In the genomic region with DNA sequence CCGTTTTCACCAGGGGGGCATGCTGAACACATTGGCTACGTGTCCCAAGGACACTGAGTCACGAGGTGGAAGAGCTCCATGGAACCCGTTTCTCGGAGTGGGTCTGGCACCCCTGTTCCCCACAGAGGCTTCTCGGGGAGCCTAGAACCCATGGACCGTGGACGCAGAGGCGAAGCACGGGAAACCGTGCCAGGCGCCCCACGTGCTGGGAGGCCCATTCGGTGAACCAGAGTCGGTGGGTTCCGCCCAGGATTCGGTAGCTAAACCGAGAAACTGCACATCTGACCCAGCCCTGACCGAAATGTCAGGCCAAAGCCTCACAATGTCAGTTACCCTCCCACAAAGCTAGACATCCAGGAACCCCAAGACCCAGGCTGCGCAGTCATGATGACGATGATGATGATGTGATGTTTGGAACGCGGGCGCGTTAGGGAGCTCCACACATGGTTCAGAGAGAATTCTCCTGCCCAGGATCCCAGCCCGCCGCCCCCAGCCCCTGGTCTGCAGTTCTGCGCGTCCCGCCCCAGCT, we compare ENCODE assay signal across 8 cellular contexts. TPM values are rescaled to one million over a fixed set of nuclear protein-coding genes. Genes with fewer than 3 reads are reported as not detected.
DNase-seq lines count a peak whose midpoint lies in the region; ATAC-seq and TF ChIP-seq lines count a peak whose summit lies in the region.

No MANE protein-coding gene starts in this region.

- WGBS in adipose tissue, 3 donors: 1 to 9% (median 1%) methylated on average over 30 of the region's 30 CpGs

- peak overlapping the region; percentile 86 for H3K4me3 ChIP-seq in BLaER1
- H3K4me3 ChIP-seq in KMS-11 (IDR thresholded peaks at IDR 0.05; ENCODE audit: insufficient read depth, low read depth, low read length): peak overlapping the region; percentile 49
- H3K4me3 ChIP-seq in right atrium auricular region: peak overlapping the region; percentile 75 to 85
- H3K4me3 ChIP-seq in retinal pigment epithelial cell (ENCODE audit: low read length): peak overlapping the region; percentile 90

- H4K20me1 ChIP-seq in BLaER1: no peaks in the 10 kb centered on the region
- no peaks in the 10 kb centered on the region for H4K20me1 ChIP-seq in KMS-11 (ENCODE audit: insufficient read depth)

- peak; percentile 12 for ATAC-seq in GM21381 (IDR thresholded peaks at IDR 0.05; ENCODE audit: unreplicated experiment)

- H3K27ac ChIP-seq in BLaER1 (peak overlapping the region; percentile 77), KMS-11 (peak overlapping the region; percentile 77), adipose tissue (ENCODE audit: low read depth, low read length) (peak overlapping the region; percentile 76), right atrium auricular region (peak overlapping the region; percentile 87)

- H3K4me2 ChIP-seq in BLaER1: peak overlapping the region; percentile 98
- H3K4me2 ChIP-seq in KMS-11: peak overlapping the region; percentile 72

- peak overlapping the region; percentile 60 for H2AFZ ChIP-seq in KMS-11 (ENCODE audit: low read depth)

- H3K27me3 ChIP-seq in BLaER1: 0 out of 2 replicates have a peak, but pooled peaks cover 6% of the 10 kb centered on the region
- no peaks in the 10 kb centered on the region for H3K27me3 ChIP-seq in KMS-11 (ENCODE audit: insufficient read depth, low read depth)
- no peaks in the 10 kb centered on the region for H3K27me3 ChIP-seq in right atrium auricular region

- DNase-seq in right atrium auricular region (ENCODE audit: low spot score): peak; percentile 80
- no peak for DNase-seq in retinal pigment epithelial cell (ENCODE audit: low read depth)
- DNase-seq in AG08396 (ENCODE audit: low spot score): no peak
- DNase-seq in DMS153 (lab: John Stamatoyannopoulos, UW): no peak

- H3K36me3 ChIP-seq in BLaER1 (no peaks in the 10 kb centered on the region), KMS-11 (ENCODE audit: insufficient read depth) (no peaks in the 10 kb centered on the region), right atrium auricular region (no peaks in the 10 kb centered on the region)

- peaks cover 69% of the 10 kb centered on the region for H3K4me1 ChIP-seq in BLaER1
- peaks cover 56% of the 10 kb centered on the region for H3K4me1 ChIP-seq in KMS-11 (ENCODE audit: low read depth, poor library complexity, severe bottlenecking)
- peaks cover 0 to 12% of the 10 kb centered on the region in 2 donors for H3K4me1 ChIP-seq in right atrium auricular region

- TF ChIP-seq CTCF in KMS-11 (conservative IDR thresholded peaks at IDR 0.05; ENCODE audit: low read depth, low read length) (no peak), right atrium auricular region (IDR thresholded peaks at IDR 0.05) (no peak), retinal pigment epithelial cell (conservative IDR thresholded peaks at IDR 0.05; ENCODE audit: low read depth, low read length) (no peak)

- H3K79me2 ChIP-seq in KMS-11 (ENCODE audit: insufficient read depth, low read depth): no peaks in the 10 kb centered on the region

- peak overlapping the region; percentile 74 for H3K9ac ChIP-seq in BLaER1
- peak overlapping the region; percentile 74 for H3K9ac ChIP-seq in KMS-11

- H3K9me3 ChIP-seq in BLaER1 (no peaks in the 10 kb centered on the region), right atrium auricular region (no peaks in the 10 kb centered on the region)

RNA-seq across cellular contexts. Expression of gene WNT11, which starts 28.5 kb away (rescaled TPM):
- polyA plus RNA-seq in adipose tissue: 10 to 100 TPM in 2 of 3 donors, 1 to 10 TPM in 1; 8.3 to 32.8 (median 16.5) TPM
- 1 to 10 TPM; 1.6 to 6.8 TPM for total RNA-seq in right atrium auricular region
